ENCODE assay signal across 1 cellular context in genomic region chr9:126420148-126420547, GRCh38.
TF ChIP-seq lines count a peak whose summit lies in the region.

No MANE protein-coding gene starts in this region.

TF ChIP-seq in HCT116, 20 proteins besides CTCF, POLR2A, EP300 and RAD21 (continued from another document):
- no peak for TF ChIP-seq ATF3 (IDR thresholded peaks at IDR 0.05)
- TF ChIP-seq ZFX (IDR thresholded peaks at IDR 0.05), result no peak
- no peak for TF ChIP-seq FOSL1 (IDR thresholded peaks at IDR 0.05; ENCODE audit: low read depth)
- TF ChIP-seq ELF1 (IDR thresholded peaks at IDR 0.05; ENCODE audit: borderline replicate concordance, low read depth), result no peak
- no peak for TF ChIP-seq EZH2phosphoT487 (IDR thresholded peaks at IDR 0.05; ENCODE audit: borderline replicate concordance)
- no peak for TF ChIP-seq ZNF274 (IDR thresholded peaks at IDR 0.05; ENCODE audit: low read depth, low read length)
- no peak for TF ChIP-seq SRF (IDR thresholded peaks at IDR 0.05; ENCODE audit: low read depth)
